In genomic region chr18:45836242-45837215, GRCh38 we compare ENCODE assay signal across 12 cellular contexts. TPM values are rescaled to one million over a fixed set of nuclear protein-coding genes. Genes with fewer than 3 reads are reported as not detected.
DNase-seq lines count a peak whose midpoint lies in the region; ATAC-seq and TF ChIP-seq lines count a peak whose summit lies in the region.
"Had no signal": no experiment of that assay in that cellular context is flagged by ENCODE, and none has a peak within 500 bp of the region (broad histone marks: within the 10 kb centered on the region; RNA-seq: fewer than 3 reads in every experiment).

No MANE protein-coding gene starts in this region.

- CTCF ChIA-PET in WTC11 (lab: Charles Lee), result interaction anchor here (0.5 to 3.5 kb wide), 9 partner anchors 29 to 173 kb away, joined by 3 to 36 read pairs (median 4); partner anchors contain the start of gene SLC14A1

- peak overlapping the region; percentile 44 to 52 for H3K4me3 Mint-ChIP-seq in stimulated activated naive CD8-positive, alpha-beta T cell treated with anti-CD3 and anti-CD28 coated beads, Interleukin-15, amount 100 ng/mL, for 72 hours
- H3K4me3 Mint-ChIP-seq in WTC11, result peak overlapping the region; percentile 66
- H3K4me3 Mint-ChIP-seq in memory B cell, result peak overlapping the region; percentile 43

- no peak for ATAC-seq in stimulated activated naive CD8-positive, alpha-beta T cell treated with anti-CD3 and anti-CD28 coated beads, Interleukin-15, amount 100 ng/mL, for 72 hours
- ATAC-seq in stimulated activated naive CD8-positive, alpha-beta T cell treated with anti-CD3 and anti-CD28 coated beads, Interleukin-15, Interleukin-2, amounts not matched to agents 100 U/mL and 50 U/mL, for 24 hours, result no peak
- no peak for ATAC-seq in WTC11
- ATAC-seq in memory B cell (ENCODE audit: low read depth), result no peak

- no peaks in the 10 kb centered on the region for H3K9me3 Mint-ChIP-seq in stimulated activated naive CD8-positive, alpha-beta T cell treated with anti-CD3 and anti-CD28 coated beads, Interleukin-15, amount 100 ng/mL, for 72 hours
- H3K9me3 Mint-ChIP-seq in WTC11, result no peaks in the 10 kb centered on the region
- no peaks in the 10 kb centered on the region for H3K9me3 Mint-ChIP-seq in memory B cell

- TF ChIP-seq CTCF in WTC11 (IDR thresholded peaks at IDR 0.05) (no peak), foreskin fibroblast (IDR thresholded peaks at IDR 0.05; ENCODE audit: low read depth, low read length) (no peak)

- H3K27ac Mint-ChIP-seq in stimulated activated naive CD8-positive, alpha-beta T cell treated with anti-CD3 and anti-CD28 coated beads, Interleukin-15, amount 100 ng/mL, for 72 hours, result no peak overlapping the region
- H3K27ac Mint-ChIP-seq in WTC11 (no peak overlapping the region), memory B cell (no peak overlapping the region)

- DNase-seq in stimulated activated naive CD8-positive, alpha-beta T cell treated with anti-CD3 and anti-CD28 coated beads, Interleukin-15, amount 100 ng/mL, for 72 hours, result no peak
- DNase-seq in stimulated activated naive CD8-positive, alpha-beta T cell treated with anti-CD3 and anti-CD28 coated beads, Interleukin-15, Interleukin-2, amounts not matched to agents 100 U/mL and 50 U/mL, for 24 hours, result no peak
- no peak for DNase-seq in WTC11 (ENCODE audit: low spot score)
- no peak for DNase-seq in memory B cell (ENCODE audit: low spot score in 2 of 2)
- DNase-seq in foreskin fibroblast, result no peak
- no peak for DNase-seq in NK-92 (lab: John Stamatoyannopoulos, UW; ENCODE audit: unreplicated experiment)
- no peak for DNase-seq in activated CD4-positive, alpha-beta T cell treated with anti-CD3 and anti-CD28 coated beads, Interleukin-2, amount 50 U/mL, for 4 hours
- no peak for DNase-seq in activated effector memory CD4-positive, alpha-beta T cell treated with Interleukin-2 at 50 U/mL for 16 hours
- DNase-seq: GDM1, MG63 had no signal

- H3K36me3 Mint-ChIP-seq in WTC11 (no peaks in the 10 kb centered on the region), memory B cell (peaks cover 2% of the 10 kb centered on the region)

- H3K27me3 Mint-ChIP-seq in stimulated activated naive CD8-positive, alpha-beta T cell treated with anti-CD3 and anti-CD28 coated beads, Interleukin-15, amount 100 ng/mL, for 72 hours, result peaks cover 75% of the 10 kb centered on the region
- H3K27me3 Mint-ChIP-seq in WTC11 (ENCODE audit: low read depth), result peaks cover 47% of the 10 kb centered on the region
- peaks cover 31% of the 10 kb centered on the region for H3K27me3 Mint-ChIP-seq in memory B cell

- H3K4me3 ChIP-seq in foreskin fibroblast (ENCODE audit: low read depth in 1 of 2, low read length in 2 of 2), result no peak overlapping the region
- H3K4me3 ChIP-seq: MG63 had no signal

- POLR2A ChIA-PET in WTC11 (lab: Charles Lee), result no interaction called here

- peaks cover 17% of the 10 kb centered on the region for H3K4me1 Mint-ChIP-seq in stimulated activated naive CD8-positive, alpha-beta T cell treated with anti-CD3 and anti-CD28 coated beads, Interleukin-15, amount 100 ng/mL, for 72 hours
- peaks cover 22% of the 10 kb centered on the region for H3K4me1 Mint-ChIP-seq in WTC11
- peaks cover 8% of the 10 kb centered on the region for H3K4me1 Mint-ChIP-seq in memory B cell

TF ChIP-seq in WTC11, 78 proteins besides CTCF, POLR2A, EP300 and RAD21:
- TF ChIP-seq ZNF317 (CRISPR knock-in tag; IDR thresholded peaks at IDR 0.05; ENCODE audit: borderline replicate concordance, low read depth), result no peak
- TF ChIP-seq NFATC4 (CRISPR knock-in tag; IDR thresholded peaks at IDR 0.05), result no peak
- TF ChIP-seq TEAD4 (CRISPR knock-in tag; IDR thresholded peaks at IDR 0.05), result no peak
- TF ChIP-seq, protein P1, sequence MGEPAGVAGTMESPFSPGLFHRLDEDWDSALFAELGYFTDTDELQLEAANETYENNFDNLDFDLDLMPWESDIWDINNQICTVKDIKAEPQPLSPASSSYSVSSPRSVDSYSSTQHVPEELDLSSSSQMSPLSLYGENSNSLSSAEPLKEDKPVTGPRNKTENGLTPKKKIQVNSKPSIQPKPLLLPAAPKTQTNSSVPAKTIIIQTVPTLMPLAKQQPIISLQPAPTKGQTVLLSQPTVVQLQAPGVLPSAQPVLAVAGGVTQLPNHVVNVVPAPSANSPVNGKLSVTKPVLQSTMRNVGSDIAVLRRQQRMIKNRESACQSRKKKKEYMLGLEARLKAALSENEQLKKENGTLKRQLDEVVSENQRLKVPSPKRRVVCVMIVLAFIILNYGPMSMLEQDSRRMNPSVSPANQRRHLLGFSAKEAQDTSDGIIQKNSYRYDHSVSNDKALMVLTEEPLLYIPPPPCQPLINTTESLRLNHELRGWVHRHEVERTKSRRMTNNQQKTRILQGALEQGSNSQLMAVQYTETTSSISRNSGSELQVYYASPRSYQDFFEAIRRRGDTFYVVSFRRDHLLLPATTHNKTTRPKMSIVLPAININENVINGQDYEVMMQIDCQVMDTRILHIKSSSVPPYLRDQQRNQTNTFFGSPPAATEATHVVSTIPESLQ (CRISPR knock-in tag; IDR thresholded peaks at IDR 0.05), result no peak
- TF ChIP-seq KAT7 (CRISPR knock-in tag; IDR thresholded peaks at IDR 0.05; ENCODE audit: borderline replicate concordance), result no peak
- TF ChIP-seq USF1 (CRISPR knock-in tag; IDR thresholded peaks at IDR 0.05), result no peak
- no peak for TF ChIP-seq ZNF263 (CRISPR knock-in tag; IDR thresholded peaks at IDR 0.05; ENCODE audit: low read depth)
- no peak for TF ChIP-seq PRDM15 (CRISPR knock-in tag; IDR thresholded peaks at IDR 0.05)
- no peak for TF ChIP-seq OVOL2 (CRISPR knock-in tag; IDR thresholded peaks at IDR 0.05; ENCODE audit: borderline replicate concordance)
- no peak for TF ChIP-seq NR1H2 (CRISPR knock-in tag; IDR thresholded peaks at IDR 0.05)
- TF ChIP-seq, protein P2, sequence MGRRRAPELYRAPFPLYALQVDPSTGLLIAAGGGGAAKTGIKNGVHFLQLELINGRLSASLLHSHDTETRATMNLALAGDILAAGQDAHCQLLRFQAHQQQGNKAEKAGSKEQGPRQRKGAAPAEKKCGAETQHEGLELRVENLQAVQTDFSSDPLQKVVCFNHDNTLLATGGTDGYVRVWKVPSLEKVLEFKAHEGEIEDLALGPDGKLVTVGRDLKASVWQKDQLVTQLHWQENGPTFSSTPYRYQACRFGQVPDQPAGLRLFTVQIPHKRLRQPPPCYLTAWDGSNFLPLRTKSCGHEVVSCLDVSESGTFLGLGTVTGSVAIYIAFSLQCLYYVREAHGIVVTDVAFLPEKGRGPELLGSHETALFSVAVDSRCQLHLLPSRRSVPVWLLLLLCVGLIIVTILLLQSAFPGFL (CRISPR knock-in tag; IDR thresholded peaks at IDR 0.05; ENCODE audit: borderline replicate concordance), result no peak

RNA-seq across cellular contexts. Expression of gene SIGLEC15, which starts 11.1 kb away (rescaled TPM):
- 0.30 to 0.48 TPM in 2 of 3 replicates, not detected in the other for total RNA-seq in WTC11 (2021)
- total RNA-seq: lung microvascular endothelial cell, Right ventricle myocardium inferior had no signal
